Comparison of ENCODE assay signal across 1 cellular context in the genomic region with DNA sequence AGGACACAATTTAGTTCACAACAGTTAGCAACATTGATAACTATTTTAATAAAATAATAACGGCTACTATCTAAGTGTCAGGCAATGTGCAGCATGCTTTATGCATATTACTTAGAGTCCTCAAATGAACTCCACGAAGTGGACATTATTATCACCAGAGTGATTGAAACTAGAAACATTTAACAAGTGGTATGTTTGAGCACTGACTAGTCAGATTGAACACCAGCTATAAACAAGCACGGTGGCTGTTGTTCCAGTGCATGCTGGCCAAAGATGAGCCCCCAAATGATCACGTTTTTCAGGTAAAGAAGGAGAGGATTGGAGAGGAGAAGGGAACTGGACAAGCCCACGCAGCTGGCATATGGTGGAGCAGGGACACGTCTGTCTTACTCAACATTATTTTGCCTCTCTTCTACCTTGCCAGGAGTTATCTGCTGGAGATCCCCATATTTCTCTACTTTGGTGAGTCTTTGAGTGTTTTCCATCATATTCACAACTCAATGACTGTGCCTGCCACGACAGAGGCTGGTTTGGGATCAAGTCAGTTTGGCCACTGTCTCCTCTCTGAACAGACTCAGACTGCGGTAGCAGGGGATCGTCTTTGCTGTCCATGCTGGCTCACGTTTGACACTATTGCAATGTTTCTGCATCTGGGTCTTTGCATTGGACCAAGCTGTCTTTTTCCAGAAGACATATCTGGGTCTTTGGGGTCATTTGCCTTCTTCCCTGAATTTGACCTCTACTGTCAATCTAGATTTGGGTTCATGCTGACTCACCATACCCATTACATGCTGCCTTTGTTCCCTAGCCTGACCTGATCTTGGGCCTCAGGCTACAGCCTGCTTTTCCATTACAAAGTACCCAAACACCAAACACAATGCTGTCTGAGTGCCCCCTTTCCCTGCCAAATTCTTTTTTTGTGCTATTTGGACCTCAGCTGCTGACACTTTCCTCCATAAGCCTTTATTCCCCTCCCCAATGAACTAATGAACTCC.
TF ChIP-seq lines count a peak whose summit lies in the region.

No MANE protein-coding gene starts in this region.

TF ChIP-seq in WTC11, 78 proteins besides CTCF, POLR2A, EP300 and RAD21:
- TF ChIP-seq JAZF1 (CRISPR knock-in tag; IDR thresholded peaks at IDR 0.05) (no peak), PRRX2 (CRISPR knock-in tag; IDR thresholded peaks at IDR 0.05) (no peak), ZNF232 (CRISPR knock-in tag; IDR thresholded peaks at IDR 0.05) (no peak), SOX15 (CRISPR knock-in tag; IDR thresholded peaks at IDR 0.05) (no peak), ARID4B (CRISPR knock-in tag; IDR thresholded peaks at IDR 0.05; ENCODE audit: borderline replicate concordance) (no peak), NFE2L1 (CRISPR knock-in tag; IDR thresholded peaks at IDR 0.05) (no peak), CREB1 (CRISPR knock-in tag; IDR thresholded peaks at IDR 0.05) (no peak), JUN (CRISPR knock-in tag; IDR thresholded peaks at IDR 0.05) (no peak)
- TF ChIP-seq, protein P1, sequence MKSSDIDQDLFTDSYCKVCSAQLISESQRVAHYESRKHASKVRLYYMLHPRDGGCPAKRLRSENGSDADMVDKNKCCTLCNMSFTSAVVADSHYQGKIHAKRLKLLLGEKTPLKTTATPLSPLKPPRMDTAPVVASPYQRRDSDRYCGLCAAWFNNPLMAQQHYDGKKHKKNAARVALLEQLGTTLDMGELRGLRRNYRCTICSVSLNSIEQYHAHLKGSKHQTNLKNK (CRISPR knock-in tag; IDR thresholded peaks at IDR 0.05), result no peak
TF ChIP-seq in WTC11: peak in this region for 0.
